8 cellular contexts compared by ENCODE assay signal in the genomic region with DNA sequence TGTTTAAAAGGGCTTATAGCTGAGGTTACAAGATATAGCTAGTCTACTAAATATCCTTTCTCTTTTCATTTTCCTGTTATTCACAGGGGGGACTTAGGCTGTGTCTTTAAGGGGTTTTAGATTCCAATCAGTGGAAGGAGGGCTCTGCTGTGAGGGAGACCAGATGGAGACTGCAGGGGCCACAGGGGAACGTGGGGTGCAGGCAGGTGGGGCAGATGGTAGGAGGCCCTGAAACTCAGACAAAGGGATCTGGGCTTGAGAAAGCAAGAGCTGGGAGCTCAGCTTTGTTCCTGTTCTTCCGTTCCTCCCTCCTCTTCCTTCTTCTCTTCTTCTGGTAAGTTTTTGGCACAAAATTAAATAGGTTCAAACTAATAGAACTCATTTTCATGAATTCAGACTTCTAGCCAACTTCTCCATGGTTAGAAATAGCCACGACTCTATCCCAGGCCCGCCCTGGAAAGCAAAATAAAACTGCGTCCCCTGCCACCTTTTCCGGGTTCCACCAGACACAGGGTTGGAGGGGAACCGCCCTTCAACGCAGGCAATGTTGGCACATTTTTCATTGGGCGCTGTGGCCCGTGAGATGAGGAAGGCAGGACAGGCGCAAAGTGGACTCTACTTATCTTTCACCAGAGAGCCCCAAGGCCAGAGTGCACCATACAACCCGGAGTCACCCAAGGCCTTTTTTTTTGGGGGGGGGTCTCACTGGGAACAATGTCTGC. TPM values are rescaled to one million over a fixed set of nuclear protein-coding genes. Genes with fewer than 3 reads are reported as not detected.
DNase-seq lines count a peak whose midpoint lies in the region; TF ChIP-seq lines count a peak whose summit lies in the region.

No MANE protein-coding gene starts in this region.

- H3K4me3 ChIP-seq in DOHH2 (ENCODE audit: low read length) (peak overlapping the region; percentile 73), duodenal mucosa (ENCODE audit: low read depth in 1 of 2, low read length in 2 of 2) (peak overlapping the region in 1 of 2 donors; percentile 40), osteoblast (ENCODE audit: insufficient read depth, low read length) (no peak overlapping the region)

- H4K20me1 ChIP-seq in DOHH2 (ENCODE audit: control insufficient read depth, insufficient read depth, low read depth, low read length) (no peaks in the 10 kb centered on the region), osteoblast (ENCODE audit: insufficient read depth, low read length) (peaks cover 8% of the 10 kb centered on the region)

- H3K4me2 ChIP-seq in DOHH2 (ENCODE audit: low read length) (peak overlapping the region; percentile 92), osteoblast (ENCODE audit: insufficient read depth, low read length) (no peak overlapping the region)

- H3K9ac ChIP-seq in duodenal mucosa (ENCODE audit: low read depth in 1 of 2, low read length in 2 of 2): peak overlapping the region; percentile 31 to 47

- H3K27me3 ChIP-seq in DOHH2 (ENCODE audit: control insufficient read depth, low read length) (no peaks in the 10 kb centered on the region), duodenal mucosa (ENCODE audit: control insufficient read depth in 1 of 2, insufficient read depth in 2 of 2, low read length in 2 of 2) (no peaks in the 10 kb centered on the region), osteoblast (ENCODE audit: insufficient read depth, low read length) (no peaks in the 10 kb centered on the region)

- H3K79me2 ChIP-seq in DOHH2 (ENCODE audit: control insufficient read depth, low read length): peaks cover 37% of the 10 kb centered on the region
- peaks cover 12% of the 10 kb centered on the region for H3K79me2 ChIP-seq in osteoblast (ENCODE audit: insufficient read depth, low read length)

- H3K9me3 ChIP-seq in DOHH2 (ENCODE audit: control insufficient read depth, insufficient read depth, low read length) (no peaks in the 10 kb centered on the region), duodenal mucosa (ENCODE audit: control insufficient read depth in 1 of 2, low read length in 2 of 2) (no peaks in the 10 kb centered on the region), osteoblast (ENCODE audit: low read depth, low read length) (no peaks in the 10 kb centered on the region)

- CTCF ChIA-PET in RWPE1 (lab: Yijun Ruan, JAX): interaction anchor here (0.5 kb wide), 1 partner anchor 252 kb away, joined by 4 read pairs; no protein-coding TSS in a partner anchor

- POLR2A ChIA-PET in RWPE1 (lab: Yijun Ruan, JAX; ENCODE audit: low non-redundant PET): no interaction called here

- H3K4me1 ChIP-seq in DOHH2 (ENCODE audit: control insufficient read depth, low read length) (peaks cover 68% of the 10 kb centered on the region), duodenal mucosa (ENCODE audit: control insufficient read depth in 1 of 2, insufficient read depth in 2 of 2, low read length in 2 of 2) (peaks cover 6 to 18% of the 10 kb centered on the region in 2 donors), osteoblast (ENCODE audit: insufficient read depth, low read length) (peaks cover 5% of the 10 kb centered on the region)

- peak; percentile 39 for DNase-seq in NOMO-1 treated with dmso at 0.1 percent for 144 hours (lab: John Stamatoyannopoulos, UW; ENCODE audit: unreplicated experiment)
- no peak for DNase-seq in osteoblast (ENCODE audit: insufficient read length, low spot score, missing footprints)
- DNase-seq in NCI-H345 treated with DMSO at 0.1 percent for 48 hours (lab: John Stamatoyannopoulos, UW; ENCODE audit: unreplicated experiment): no peak
- DNase-seq in NCI-H2227 (lab: John Stamatoyannopoulos, UW; ENCODE audit: unreplicated experiment): no peak
- DNase-seq in RWPE1 (ENCODE audit: low spot score): no peak
- DNase-seq in occipital lobe (lab: John Stamatoyannopoulos, UW): no peak

- peak overlapping the region; percentile 99 for H3K27ac ChIP-seq in DOHH2 (ENCODE audit: low read depth, low read length)
- peak overlapping the region; percentile 62 for H3K27ac ChIP-seq in duodenal mucosa (ENCODE audit: low read depth, low read length)
- peak overlapping the region; percentile 7 for H3K27ac ChIP-seq in osteoblast (ENCODE audit: low read depth, low read length)
- H3K27ac ChIP-seq in RWPE1: no peak overlapping the region

- H3K9me2 ChIP-seq in DOHH2 (replicated peaks; ENCODE audit: control insufficient read depth, low read length): no peaks in the 10 kb centered on the region

- H3K36me3 ChIP-seq in DOHH2 (ENCODE audit: control insufficient read depth, low read length) (peaks cover 15% of the 10 kb centered on the region), duodenal mucosa (ENCODE audit: control insufficient read depth in 1 of 2, insufficient read depth in 2 of 2, low read length in 2 of 2) (no peaks in the 10 kb centered on the region), osteoblast (ENCODE audit: insufficient read depth, low read length) (no peaks in the 10 kb centered on the region)

- H2AFZ ChIP-seq in osteoblast (ENCODE audit: low read length): peak overlapping the region; percentile 69

- peaks cover 41% of the 10 kb centered on the region for H3F3A ChIP-seq in DOHH2 (ENCODE audit: control insufficient read depth, insufficient read depth)

- TF ChIP-seq CTCF in DOHH2 (IDR thresholded peaks at IDR 0.05; ENCODE audit: low read depth, low read length, poor library complexity, severe bottlenecking): no peak
- TF ChIP-seq CTCF in osteoblast (IDR thresholded peaks at IDR 0.05; ENCODE audit: extremely low read depth, low read depth, low read length): no peak
- TF ChIP-seq CTCF in RWPE1 (conservative IDR thresholded peaks at IDR 0.05; ENCODE audit: low read depth): no peak

RNA-seq across cellular contexts. Expression of gene TMSB4X, which starts 3.5 kb away (rescaled TPM):
- total RNA-seq in osteoblast (5,120 and 5,652 TPM in 2 replicates), occipital lobe (4,817 TPM)
